Comparison of ENCODE assay signal across 24 cellular contexts in the genomic region with DNA sequence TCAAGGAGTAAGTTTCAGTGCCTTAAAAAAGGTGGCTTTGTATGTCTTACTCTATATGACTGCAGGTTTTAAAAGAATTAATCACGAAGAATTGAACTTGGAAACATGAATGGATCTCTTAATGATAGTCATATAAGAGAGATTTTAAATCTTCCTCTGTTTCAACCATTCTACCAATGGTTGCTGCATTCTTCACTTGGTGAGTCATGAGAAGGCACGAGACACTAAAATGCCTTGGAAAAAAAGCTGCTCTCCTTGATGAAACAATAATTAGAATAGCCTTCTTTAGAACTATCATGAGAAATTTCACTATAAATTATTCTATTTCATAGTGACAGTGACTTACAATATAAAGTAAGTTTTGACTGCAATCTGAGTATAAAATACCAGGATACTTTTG.
DNase-seq lines count a peak whose midpoint lies in the region; ATAC-seq and TF ChIP-seq lines count a peak whose summit lies in the region.
"Had no signal": no experiment of that assay in that cellular context is flagged by ENCODE, and none has a peak within 500 bp of the region (broad histone marks: within the 10 kb centered on the region; RNA-seq: fewer than 3 reads in every experiment).

No MANE protein-coding gene starts in this region.

- H3K27me3 Mint-ChIP-seq in activated CD4-positive, alpha-beta memory T cell treated with anti-CD3 and anti-CD28 coated beads, Interleukin-2, amount 10 ng/mL, durations not matched to agents 7 days and 5 days = no peaks in the 10 kb centered on the region

- CTCF ChIA-PET in activated CD4-positive, alpha-beta memory T cell treated with anti-CD3 and anti-CD28 coated beads, Interleukin-2, amount 10 ng/mL, durations not matched to agents 7 days and 5 days (lab: Charles Lee) = no interaction called here

- TF ChIP-seq CTCF in fibroblast of lung (conservative IDR thresholded peaks at IDR 0.05 in 1 of 2, IDR thresholded peaks at IDR 0.05 in 1 of 2; ENCODE audit: low read depth in 1 of 2, low read length in 2 of 2) = no peak
- no peak for TF ChIP-seq CTCF in osteoblast (IDR thresholded peaks at IDR 0.05; ENCODE audit: extremely low read depth, low read depth, low read length)
- TF ChIP-seq CTCF in MM.1S (IDR thresholded peaks at IDR 0.05; ENCODE audit: low read length) = no peak

- H3K36me3 ChIP-seq in fibroblast of lung (ENCODE audit: control insufficient read depth, insufficient read depth, low read length) (no peaks in the 10 kb centered on the region), osteoblast (ENCODE audit: insufficient read depth, low read length) (no peaks in the 10 kb centered on the region), MM.1S (replicated peaks; ENCODE audit: insufficient read depth, low read length) (no peaks in the 10 kb centered on the region), Karpas-422 (ENCODE audit: insufficient read depth, low read length) (no peaks in the 10 kb centered on the region)
- H3K36me3 ChIP-seq: thyroid gland had no signal

- H3K27me3 ChIP-seq in fibroblast of lung (ENCODE audit: control insufficient read depth, insufficient read depth, low read length) = no peaks in the 10 kb centered on the region
- no peaks in the 10 kb centered on the region for H3K27me3 ChIP-seq in osteoblast (ENCODE audit: insufficient read depth, low read length)
- no peaks in the 10 kb centered on the region for H3K27me3 ChIP-seq in MM.1S (replicated peaks; ENCODE audit: insufficient read depth, low read length)
- no peaks in the 10 kb centered on the region for H3K27me3 ChIP-seq in Karpas-422 (ENCODE audit: low read length)
- H3K27me3 ChIP-seq: thyroid gland had no signal

- H4K20me1 ChIP-seq in fibroblast of lung (ENCODE audit: control insufficient read depth, extremely low read depth, insufficient read depth, low read length) (no peaks in the 10 kb centered on the region), osteoblast (ENCODE audit: insufficient read depth, low read length) (no peaks in the 10 kb centered on the region), MM.1S (ENCODE audit: insufficient read depth, low read length) (no peaks in the 10 kb centered on the region), Karpas-422 (ENCODE audit: insufficient read depth, low read depth, low read length) (no peaks in the 10 kb centered on the region)

- H2AFZ ChIP-seq in fibroblast of lung (ENCODE audit: low read length) = no peak overlapping the region
- no peak overlapping the region for H2AFZ ChIP-seq in osteoblast (ENCODE audit: low read length)
- no peak overlapping the region for H2AFZ ChIP-seq in MM.1S (ENCODE audit: low read length)
- H2AFZ ChIP-seq in Karpas-422 (ENCODE audit: low read length) = no peak overlapping the region

- H3K9me3 ChIP-seq in fibroblast of lung (ENCODE audit: control insufficient read depth, insufficient read depth, low read depth, low read length) (no peaks in the 10 kb centered on the region), osteoblast (ENCODE audit: low read depth, low read length) (no peaks in the 10 kb centered on the region), MM.1S (replicated peaks; ENCODE audit: insufficient read depth, low read length) (no peaks in the 10 kb centered on the region), Karpas-422 (ENCODE audit: low read length) (no peaks in the 10 kb centered on the region)
- H3K9me3 ChIP-seq: thyroid gland had no signal

- H3K27ac Mint-ChIP-seq in activated CD4-positive, alpha-beta memory T cell treated with anti-CD3 and anti-CD28 coated beads, Interleukin-2, amount 10 ng/mL, durations not matched to agents 7 days and 5 days = no peak overlapping the region
- H3K27ac Mint-ChIP-seq: activated naive CD4-positive, alpha-beta T cell treated with anti-CD3 and anti-CD28 coated beads, Interleukin-2, amount 50 U/mL, for 72 hours; activated T-helper 1 cell treated with anti-CD3 and anti-CD28 coated beads, Interleukin-12 subunit alpha, Interleukin-12 subunit beta, Interleukin-2, Interleukin-4 antibody, amounts not matched to agents 30 ng/mL and 10 ng/mL and 1 ng/mL, durations not matched to agents 14 hours and 24 hours and 36 hours; H9; mesothelial cell of epicardium had no signal

- H3K36me3 Mint-ChIP-seq in activated CD4-positive, alpha-beta memory T cell treated with anti-CD3 and anti-CD28 coated beads, Interleukin-2, amount 10 ng/mL, durations not matched to agents 7 days and 5 days (ENCODE audit: low read depth) = no peaks in the 10 kb centered on the region

- H3K4me1 Mint-ChIP-seq in activated CD4-positive, alpha-beta memory T cell treated with anti-CD3 and anti-CD28 coated beads, Interleukin-2, amount 10 ng/mL, durations not matched to agents 7 days and 5 days = no peaks in the 10 kb centered on the region

- H3K4me2 ChIP-seq in fibroblast of lung (ENCODE audit: extremely low read depth, insufficient read depth, low read length) (no peak overlapping the region), osteoblast (ENCODE audit: insufficient read depth, low read length) (no peak overlapping the region), MM.1S (ENCODE audit: low read depth, low read length) (no peak overlapping the region), Karpas-422 (ENCODE audit: low read depth, low read length, poor library complexity, severe bottlenecking) (no peak overlapping the region)

- POLR2A ChIA-PET in activated CD4-positive, alpha-beta memory T cell treated with anti-CD3 and anti-CD28 coated beads, Interleukin-2, amount 10 ng/mL, durations not matched to agents 7 days and 5 days (lab: Charles Lee) = no interaction called here

- H3K79me2 ChIP-seq in fibroblast of lung (ENCODE audit: control insufficient read depth, insufficient read depth, low read length) = no peaks in the 10 kb centered on the region
- H3K79me2 ChIP-seq in osteoblast (ENCODE audit: insufficient read depth, low read length) = no peaks in the 10 kb centered on the region
- H3K79me2 ChIP-seq in MM.1S (ENCODE audit: low read length) = no peaks in the 10 kb centered on the region
- H3K79me2 ChIP-seq in Karpas-422 (ENCODE audit: low read length) = no peaks in the 10 kb centered on the region

- H3K9ac ChIP-seq in fibroblast of lung (ENCODE audit: insufficient read depth, low read length) (no peak overlapping the region), MM.1S (ENCODE audit: low read length) (no peak overlapping the region), Karpas-422 (ENCODE audit: low read length) (no peak overlapping the region)

- DNase-seq in ELR (ENCODE audit: low read depth) (peak; percentile 44), fibroblast of lung (ENCODE audit: low read depth in 2 of 2) (peak; percentile 32 to 43), osteoblast (ENCODE audit: insufficient read length, low spot score, missing footprints) (peak; percentile 14), MM.1S (no peak), Karpas-422 (no peak)
- DNase-seq in activated CD4-positive, alpha-beta memory T cell treated with anti-CD3 and anti-CD28 coated beads, Interleukin-2, amount 10 ng/mL, durations not matched to agents 7 days and 5 days = no peak
- DNase-seq: activated CD4-positive, CD25-positive, alpha-beta regulatory T cell treated with anti-CD3 and anti-CD28 coated beads, Interleukin-2, amount 50 U/mL, for 72 hours; AML-193; dermis blood vessel endothelial cell; DMS79; H9; left cardiac atrium; NCI-H524; posterior cingulate gyrus; RPMI8226; stimulated activated CD4-positive, alpha-beta T cell treated with anti-CD3 and anti-CD28 coated beads, Interleukin-1b, Interleukin-23, amount 100 ng/mL, for 48 hours; stimulated activated naive CD4-positive, alpha-beta T cell treated with Interleukin-2 at 50 U/mL for 16 hours; T-helper 9 cell; thyroid gland had no signal

- H3K4me3 ChIP-seq in fibroblast of lung (replicated peaks in 1 of 4; ENCODE audit: control extremely low read depth in 1 of 4, insufficient read depth in 1 of 4, low read depth in 3 of 4, low read length in 4 of 4) (no peak overlapping the region), osteoblast (ENCODE audit: insufficient read depth, low read length) (no peak overlapping the region), MM.1S (ENCODE audit: low read length) (no peak overlapping the region), Karpas-422 (ENCODE audit: low read length) (no peak overlapping the region)
- H3K4me3 ChIP-seq: thyroid gland had no signal

- H3K9me3 Mint-ChIP-seq in activated CD4-positive, alpha-beta memory T cell treated with anti-CD3 and anti-CD28 coated beads, Interleukin-2, amount 10 ng/mL, durations not matched to agents 7 days and 5 days = peaks cover 2% of the 10 kb centered on the region

- H3F3A ChIP-seq in MM.1S (ENCODE audit: insufficient read depth, low read length) = no peaks in the 10 kb centered on the region

- ATAC-seq in SK-N-SH treated with all-trans-retinoic acid at 6 μM for 48 hours (peak; percentile 79), HG03108 (IDR thresholded peaks at IDR 0.05; ENCODE audit: unreplicated experiment) (no peak)
- ATAC-seq: activated naive CD4-positive, alpha-beta T cell treated with anti-CD3 and anti-CD28 coated beads, Interleukin-2, amount 50 U/mL, for 72 hours; left cardiac atrium had no signal

- no peaks in the 10 kb centered on the region for H3K9me2 ChIP-seq in MM.1S (replicated peaks; ENCODE audit: insufficient read depth, low read length)
- no peaks in the 10 kb centered on the region for H3K9me2 ChIP-seq in Karpas-422 (replicated peaks; ENCODE audit: insufficient read depth, low read length)

- H3K4me3 Mint-ChIP-seq in activated CD4-positive, alpha-beta memory T cell treated with anti-CD3 and anti-CD28 coated beads, Interleukin-2, amount 10 ng/mL, durations not matched to agents 7 days and 5 days = no peak overlapping the region
- H3K4me3 Mint-ChIP-seq: activated T-helper 1 cell treated with anti-CD3 and anti-CD28 coated beads, Interleukin-12 subunit alpha, Interleukin-12 subunit beta, Interleukin-2, Interleukin-4 antibody, amounts not matched to agents 30 ng/mL and 10 ng/mL and 1 ng/mL, durations not matched to agents 14 hours and 24 hours and 36 hours; H9; mesothelial cell of epicardium had no signal

- no peaks in the 10 kb centered on the region for H3K4me1 ChIP-seq in fibroblast of lung (ENCODE audit: control insufficient read depth, extremely low read depth, insufficient read depth, low read length)
- H3K4me1 ChIP-seq in osteoblast (ENCODE audit: insufficient read depth, low read length) = no peaks in the 10 kb centered on the region
- no peaks in the 10 kb centered on the region for H3K4me1 ChIP-seq in MM.1S (ENCODE audit: low read length)
- no peaks in the 10 kb centered on the region for H3K4me1 ChIP-seq in Karpas-422 (ENCODE audit: low read length)
- H3K4me1 ChIP-seq: thyroid gland had no signal

- H3K27ac ChIP-seq in fibroblast of lung (ENCODE audit: insufficient read depth, low read length) = no peak overlapping the region
- H3K27ac ChIP-seq in osteoblast (ENCODE audit: low read depth, low read length) = no peak overlapping the region
- H3K27ac ChIP-seq in MM.1S (ENCODE audit: low read length) = no peak overlapping the region
- no peak overlapping the region for H3K27ac ChIP-seq in Karpas-422 (ENCODE audit: low read length)
- H3K27ac ChIP-seq: thyroid gland had no signal

TF ChIP-seq in SK-N-SH treated with all-trans-retinoic acid at 6 μM for 48 hours, 23 proteins besides CTCF, POLR2A, EP300 and RAD21 (continues in another document):
- TF ChIP-seq ZFP3 (CRISPR knock-in tag; IDR thresholded peaks at IDR 0.05) (no peak), PPARA (CRISPR knock-in tag; IDR thresholded peaks at IDR 0.05; ENCODE audit: borderline replicate concordance) (no peak), GLIS3 (CRISPR knock-in tag; IDR thresholded peaks at IDR 0.05) (no peak), ISL1 (CRISPR knock-in tag; IDR thresholded peaks at IDR 0.05) (no peak), ESRRG (CRISPR knock-in tag; IDR thresholded peaks at IDR 0.05) (no peak)

Comparison
In these comparisons a context has a peak if more than half of its experiments do, and no peak if none do; other contexts are left out.
1. DNase-seq: peak in ELR (single experiment), fibroblast of lung (2 of 2) and osteoblast (single experiment); none in MM.1S (single experiment), Karpas-422 (single experiment) and activated CD4-positive, alpha-beta memory T cell treated with anti-CD3 and anti-CD28 coated beads, Interleukin-2, amount 10 ng/mL, durations not matched to agents 7 days and 5 days (single experiment).